ENCODE assay signal across 18 cellular contexts in the genomic region with DNA sequence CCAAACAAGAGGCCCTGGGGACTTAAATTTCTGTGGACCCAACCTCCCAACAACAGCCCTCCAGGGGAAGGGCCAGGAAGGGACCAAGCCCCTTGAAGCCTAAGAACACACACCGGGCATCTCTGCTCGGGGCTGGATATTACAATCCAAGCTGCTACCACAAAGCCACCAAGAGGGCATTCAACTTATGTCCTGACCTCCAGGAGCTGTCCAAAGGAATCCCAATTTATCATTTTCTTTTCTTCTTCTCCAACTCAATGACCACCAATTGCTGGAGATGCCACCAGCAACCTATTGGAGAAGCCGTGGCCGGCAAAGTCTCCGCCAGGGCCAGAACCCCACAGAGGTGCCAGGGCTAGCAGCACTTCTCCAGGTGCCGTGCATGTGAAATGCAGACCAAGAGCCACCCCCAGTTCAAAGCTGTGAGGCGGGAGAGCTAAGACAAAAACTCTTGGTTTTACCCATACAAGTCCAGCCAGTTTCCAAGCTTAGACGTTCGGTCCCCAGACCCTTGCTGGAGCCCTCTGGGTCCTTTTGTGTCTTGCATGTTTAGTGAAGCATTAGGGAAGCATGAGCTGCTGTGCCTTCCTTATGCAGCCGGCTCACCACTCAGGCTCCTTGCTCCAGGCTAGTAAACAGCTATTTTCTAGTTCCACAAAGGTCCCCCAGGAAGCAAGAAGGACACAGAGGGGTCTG. TPM values are rescaled to one million over a fixed set of nuclear protein-coding genes. Genes with fewer than 3 reads are reported as not detected.
A peak's percentile ranks its signal among the peaks of the same experiment; 100 is the strongest.
DNase-seq lines count a peak whose midpoint lies in the region; FAIRE-seq and TF ChIP-seq lines count a peak whose summit lies in the region.
"Had no signal": no experiment of that assay in that cellular context is flagged by ENCODE, and none has a peak within 500 bp of the region (broad histone marks: within the 10 kb centered on the region; RNA-seq: fewer than 3 reads in every experiment).

No MANE protein-coding gene starts in this region.

- no peak overlapping the region for H3K4me2 ChIP-seq in OCI-LY7 (ENCODE audit: low read length)
- H3K4me2 ChIP-seq: SK-N-SH had no signal

- no peaks in the 10 kb centered on the region for H3K9me2 ChIP-seq in OCI-LY7 (ENCODE audit: insufficient read depth, low read length)
- H3K9me2 ChIP-seq: SK-N-SH had no signal

- peaks cover 28% of the 10 kb centered on the region for H3K4me1 ChIP-seq in OCI-LY7 (ENCODE audit: insufficient read depth, low read length, poor library complexity, severe bottlenecking)

- no peak overlapping the region for H3K4me3 ChIP-seq in OCI-LY7 (ENCODE audit: low read depth, low read length, poor library complexity, severe bottlenecking)
- H3K4me3 ChIP-seq: upper lobe of left lung had no signal

- intact Hi-C loops in OCI-LY7 (cut with micrococcal nuclease; ENCODE audit: unreplicated experiment): no loop called here

- H3K27me3 Mint-ChIP-seq in activated CD4-positive, alpha-beta T cell treated with anti-CD3 and anti-CD28 coated beads, Interleukin-2, amount 10 ng/mL, durations not matched to agents 7 days and 5 days: peaks cover 4% of the 10 kb centered on the region
- no peaks in the 10 kb centered on the region for H3K27me3 Mint-ChIP-seq in mesothelial cell of epicardium (ENCODE audit: low read depth)
- H3K27me3 Mint-ChIP-seq: activated CD4-positive, alpha-beta memory T cell treated with anti-CD3 and anti-CD28 coated beads for 36 hours; activated T-cell treated with anti-CD3 and anti-CD28 coated beads, Interleukin-2, amount 50 U/mL, for 24 hours had no signal

- no peaks in the 10 kb centered on the region for H3K9me3 ChIP-seq in OCI-LY7 (ENCODE audit: low read length)
- H3K9me3 ChIP-seq: Peyer's patch, SK-N-SH, upper lobe of left lung had no signal

- no peak for FAIRE-seq in RCC 7860 (lab: Jason Lieb, UNC)
- FAIRE-seq: HepG2 had no signal

- peaks cover 9% of the 10 kb centered on the region for H3K36me3 Mint-ChIP-seq in activated CD4-positive, alpha-beta T cell treated with anti-CD3 and anti-CD28 coated beads, Interleukin-2, amount 10 ng/mL, durations not matched to agents 7 days and 5 days (ENCODE audit: low read depth)
- H3K36me3 Mint-ChIP-seq in mesothelial cell of epicardium: peaks cover 3% of the 10 kb centered on the region

- no peak overlapping the region for H3K4me3 Mint-ChIP-seq in activated CD4-positive, alpha-beta T cell treated with anti-CD3 and anti-CD28 coated beads, Interleukin-2, amount 10 ng/mL, durations not matched to agents 7 days and 5 days
- H3K4me3 Mint-ChIP-seq in mesothelial cell of epicardium: peak overlapping the region; percentile 24
- H3K4me3 Mint-ChIP-seq: activated CD4-positive, alpha-beta memory T cell treated with anti-CD3 and anti-CD28 coated beads for 36 hours; activated T-cell treated with anti-CD3 and anti-CD28 coated beads, Interleukin-2, amount 50 U/mL, for 24 hours had no signal

- peaks cover 21% of the 10 kb centered on the region for H4K20me1 ChIP-seq in OCI-LY7 (ENCODE audit: insufficient read depth, low read length)

- CTCF ChIA-PET in activated CD4-positive, alpha-beta T cell treated with anti-CD3 and anti-CD28 coated beads, Interleukin-2, amount 10 ng/mL, durations not matched to agents 7 days and 5 days (lab: Charles Lee): interaction anchor here (1.0 to 1.4 kb wide), 2 partner anchors 10 to 15 kb away, joined by 3 to 6 read pairs; no protein-coding TSS in a partner anchor
- CTCF ChIA-PET in OCI-LY7 (lab: Charles Lee; ENCODE audit: unreplicated experiment): no interaction called here

- no peak for DNase-seq in activated CD4-positive, alpha-beta T cell treated with anti-CD3 and anti-CD28 coated beads, Interleukin-2, amount 10 ng/mL, durations not matched to agents 7 days and 5 days
- DNase-seq in activated CD4-positive, alpha-beta T cell treated with anti-CD3 and anti-CD28 coated beads for 48 hours: no peak
- no peak for DNase-seq in caudate nucleus (lab: John Stamatoyannopoulos, UW)
- no peak for DNase-seq in mesothelial cell of epicardium (ENCODE audit: low spot score in 2 of 2, unreplicated experiment in 2 of 2)
- DNase-seq in RCC 7860 (ENCODE audit: low spot score): no peak
- no peak for DNase-seq in OCI-LY7 (ENCODE audit: low spot score)
- DNase-seq in GF-D8 (lab: John Stamatoyannopoulos, UW): no peak
- DNase-seq: activated CD4-positive, alpha-beta memory T cell treated with anti-CD3 and anti-CD28 coated beads for 36 hours; activated T-cell treated with anti-CD3 and anti-CD28 coated beads, Interleukin-2, amount 50 U/mL, for 24 hours; C1 segment of cervical spinal cord; DMS79; NCI-H748 treated with DMSO at 0.1 percent for 48 hours; Peyer's patch; SK-N-SH; upper lobe of left lung had no signal

- H3K4me1 Mint-ChIP-seq in activated CD4-positive, alpha-beta T cell treated with anti-CD3 and anti-CD28 coated beads, Interleukin-2, amount 10 ng/mL, durations not matched to agents 7 days and 5 days: peaks cover 41% of the 10 kb centered on the region
- peaks cover 27% of the 10 kb centered on the region for H3K4me1 Mint-ChIP-seq in mesothelial cell of epicardium

- peak overlapping the region; percentile 19 for H3K27ac ChIP-seq in caudate nucleus (ENCODE audit: low read depth, low read length)
- H3K27ac ChIP-seq in temporal lobe (ENCODE audit: low read depth, low read length): peak overlapping the region; percentile 18
- H3K27ac ChIP-seq in OCI-LY7 (ENCODE audit: low read depth, low read length, poor library complexity, severe bottlenecking): no peak overlapping the region
- H3K27ac ChIP-seq: 22Rv1 had no signal

- H3K36me3 ChIP-seq in OCI-LY7 (ENCODE audit: insufficient read depth, low read length): peaks cover 8% of the 10 kb centered on the region; the same call in 1 of the 2 replicates

- no peaks in the 10 kb centered on the region for H3K9me3 Mint-ChIP-seq in activated CD4-positive, alpha-beta T cell treated with anti-CD3 and anti-CD28 coated beads, Interleukin-2, amount 10 ng/mL, durations not matched to agents 7 days and 5 days
- no peaks in the 10 kb centered on the region for H3K9me3 Mint-ChIP-seq in mesothelial cell of epicardium
- H3K9me3 Mint-ChIP-seq: activated CD4-positive, alpha-beta memory T cell treated with anti-CD3 and anti-CD28 coated beads for 36 hours; activated T-cell treated with anti-CD3 and anti-CD28 coated beads, Interleukin-2, amount 50 U/mL, for 24 hours had no signal

- TF ChIP-seq CTCF in mesothelial cell of epicardium (IDR thresholded peaks at IDR 0.05; ENCODE audit: unreplicated experiment): no peak
- TF ChIP-seq CTCF in OCI-LY7 (conservative IDR thresholded peaks at IDR 0.05; ENCODE audit: low read length): no peak

- peak overlapping the region; percentile 11 for H3K27ac Mint-ChIP-seq in activated CD4-positive, alpha-beta T cell treated with anti-CD3 and anti-CD28 coated beads, Interleukin-2, amount 10 ng/mL, durations not matched to agents 7 days and 5 days
- H3K27ac Mint-ChIP-seq in mesothelial cell of epicardium: no peak overlapping the region
- H3K27ac Mint-ChIP-seq: activated CD4-positive, alpha-beta memory T cell treated with anti-CD3 and anti-CD28 coated beads for 36 hours had no signal

- no peaks in the 10 kb centered on the region for H3K79me2 ChIP-seq in OCI-LY7 (ENCODE audit: insufficient read depth, low read depth, low read length)

- POLR2A ChIA-PET in activated CD4-positive, alpha-beta T cell treated with anti-CD3 and anti-CD28 coated beads, Interleukin-2, amount 10 ng/mL, durations not matched to agents 7 days and 5 days (lab: Charles Lee): interaction anchor here (0.6 kb wide), 1 partner anchor 116 kb away, joined by 4 read pairs; no protein-coding TSS in a partner anchor
- POLR2A ChIA-PET in OCI-LY7 (lab: Charles Lee): no interaction called here

- BruUV-seq in OCI-LY7 (replicated peaks; lab: Mats Ljungman, UMichigan): no TSS peak

- no peak overlapping the region for H2AFZ ChIP-seq in OCI-LY7 (ENCODE audit: low read length)

RNA-seq across cellular contexts. Expression of gene PITPNA, which starts 3.4 kb away (rescaled TPM):
- 10 to 100 TPM; 44.1 to 52.2 TPM for total RNA-seq in activated CD4-positive, alpha-beta T cell treated with anti-CD3 and anti-CD28 coated beads, Interleukin-2, amount 10 ng/mL, durations not matched to agents 7 days and 5 days
- total RNA-seq in mesothelial cell of epicardium (58.3 to 63.4 TPM (median 61.8 TPM) in 3 replicates), temporal lobe (21.6 TPM), OCI-LY7 (2022) (51.2 and 51.8 TPM in 2 replicates)
- total RNA-seq in OCI-LY7 (2014; rRNA removed; shearing (Covaris generic)): 15.0 and 27.7 TPM in 2 replicates

RNA-seq across cellular contexts. Expression of gene INPP5K, which starts 42.8 kb away (rescaled TPM):
- total RNA-seq in activated CD4-positive, alpha-beta T cell treated with anti-CD3 and anti-CD28 coated beads, Interleukin-2, amount 10 ng/mL, durations not matched to agents 7 days and 5 days: 10 to 100 TPM; 50.3 to 56.9 TPM
- total RNA-seq in mesothelial cell of epicardium (22.4 to 23.5 TPM (median 22.5 TPM) in 3 replicates), temporal lobe (54.8 TPM), OCI-LY7 (2022) (40.7 and 47.0 TPM in 2 replicates)
- 23.4 and 28.8 TPM in 2 replicates for total RNA-seq in OCI-LY7 (2014; rRNA removed; shearing (Covaris generic))
